25 cellular contexts compared by ENCODE assay signal in genomic region chr3:174882789-174883188, GRCh38.
"Had no signal": no experiment of that assay in that cellular context is flagged by ENCODE, and none has a peak within 500 bp of the region (broad histone marks: within the 10 kb centered on the region; RNA-seq: fewer than 3 reads in every experiment).

No MANE protein-coding gene starts in this region.

- H3K4me3 ChIP-seq: colonic mucosa, coronary artery, dorsolateral prefrontal cortex, esophagus muscularis mucosa, esophagus squamous epithelium, gastrocnemius medialis, gastroesophageal sphincter, heart left ventricle, heart right ventricle had no signal

- FAIRE-seq: endometrium, endothelial cell of umbilical vein had no signal

- H3K27me3 ChIP-seq: colonic mucosa, dorsolateral prefrontal cortex, esophagus muscularis mucosa, esophagus squamous epithelium, gastrocnemius medialis, gastroesophageal sphincter, heart left ventricle, heart right ventricle had no signal

- DNase-seq: colonic mucosa; cortex of kidney; dermis blood vessel endothelial cell; dorsolateral prefrontal cortex; effector CD4-positive, alpha-beta T cell; effector CD8-positive, alpha-beta T cell; effector memory CD4-positive, alpha-beta T cell; effector memory CD8-positive, alpha-beta T cell; endodermal cell; erythroblast; esophagus squamous epithelium; foreskin fibroblast; foreskin melanocyte; gastrocnemius medialis; glutamatergic neuron; head of caudate nucleus; heart left ventricle; heart right ventricle had no signal

- H3K27ac ChIP-seq: colonic mucosa, coronary artery, dorsolateral prefrontal cortex, epithelial cell of prostate, esophagus muscularis mucosa, esophagus squamous epithelium, gastrocnemius medialis, gastroesophageal sphincter, heart left ventricle, heart right ventricle had no signal

- H3K4me1 ChIP-seq: colonic mucosa, esophagus muscularis mucosa, esophagus squamous epithelium, gastrocnemius medialis, gastroesophageal sphincter, heart left ventricle, heart right ventricle had no signal

- ATAC-seq: effector memory CD8-positive, alpha-beta T cell; esophagus mucosa; gastrocnemius medialis; gastroesophageal sphincter; heart left ventricle; heart right ventricle had no signal

- H3K9me3 ChIP-seq: colonic mucosa, esophagus muscularis mucosa, esophagus squamous epithelium, gastrocnemius medialis, gastroesophageal sphincter had no signal

- H3K36me3 ChIP-seq: colonic mucosa, esophagus muscularis mucosa, esophagus squamous epithelium, gastrocnemius medialis, gastroesophageal sphincter, heart left ventricle, heart right ventricle had no signal
